Comparison of ENCODE assay signal across 9 cellular contexts in genomic region chr9:120936764-120937122, GRCh38. TPM values are rescaled to one million over a fixed set of nuclear protein-coding genes. Genes with fewer than 3 reads are reported as not detected.
DNase-seq lines count a peak whose midpoint lies in the region; ATAC-seq and TF ChIP-seq lines count a peak whose summit lies in the region.
"Had no signal": no experiment of that assay in that cellular context is flagged by ENCODE, and none has a peak within 500 bp of the region (broad histone marks: within the 10 kb centered on the region; RNA-seq: fewer than 3 reads in every experiment).

No MANE protein-coding gene starts in this region.

- peak; percentile 46 for TF ChIP-seq CTCF in natural killer cell (IDR thresholded peaks at IDR 0.05)

- H3K4me3 Mint-ChIP-seq in stimulated activated naive CD8-positive, alpha-beta T cell treated with anti-CD3 and anti-CD28 coated beads, Interleukin-15, Interleukin-2, amounts not matched to agents 100 ng/mL and 50 ng/mL, for 24 hours: peak overlapping the region; percentile 73
- peak overlapping the region; percentile 64 for H3K4me3 Mint-ChIP-seq in natural killer cell
- H3K4me3 Mint-ChIP-seq: neural progenitor cell had no signal

- peak overlapping the region; percentile 100 for H3K27ac Mint-ChIP-seq in stimulated activated naive CD8-positive, alpha-beta T cell treated with anti-CD3 and anti-CD28 coated beads, Interleukin-15, Interleukin-2, amounts not matched to agents 100 ng/mL and 50 ng/mL, for 24 hours
- H3K27ac Mint-ChIP-seq in natural killer cell: peak overlapping the region; percentile 68 to 72
- H3K27ac Mint-ChIP-seq: neural progenitor cell had no signal

- in situ Hi-C loops in ACHN (cut with HindIII; ENCODE audit: low pct_ligation_motif_present, low pct_unique_long_range_greater_than_20kb, low sequenced_read_pairs): no loop called here

- no peaks in the 10 kb centered on the region for H3K9me3 Mint-ChIP-seq in stimulated activated naive CD8-positive, alpha-beta T cell treated with anti-CD3 and anti-CD28 coated beads, Interleukin-15, Interleukin-2, amounts not matched to agents 100 ng/mL and 50 ng/mL, for 24 hours
- no peaks in the 10 kb centered on the region for H3K9me3 Mint-ChIP-seq in natural killer cell
- H3K9me3 Mint-ChIP-seq: neural progenitor cell had no signal

- no peaks in the 10 kb centered on the region for H3K36me3 Mint-ChIP-seq in stimulated activated naive CD8-positive, alpha-beta T cell treated with anti-CD3 and anti-CD28 coated beads, Interleukin-15, Interleukin-2, amounts not matched to agents 100 ng/mL and 50 ng/mL, for 24 hours (ENCODE audit: low read depth)
- no peaks in the 10 kb centered on the region for H3K36me3 Mint-ChIP-seq in natural killer cell
- H3K36me3 Mint-ChIP-seq: neural progenitor cell had no signal

- no peak for ATAC-seq in stimulated activated naive CD8-positive, alpha-beta T cell treated with anti-CD3 and anti-CD28 coated beads, Interleukin-15, Interleukin-2, amounts not matched to agents 100 U/mL and 50 U/mL, for 24 hours
- ATAC-seq in natural killer cell (no peak), GM19397 (IDR thresholded peaks at IDR 0.05; ENCODE audit: unreplicated experiment) (no peak)

- intact Hi-C loops in natural killer cell (cut with micrococcal nuclease): loop anchor here (1.0 to 5.0 kb wide), 5 partner anchors 59 to 317 kb away; partner anchors contain the start of genes FBXW2 and PHF19

- no peaks in the 10 kb centered on the region for H3K27me3 Mint-ChIP-seq in stimulated activated naive CD8-positive, alpha-beta T cell treated with anti-CD3 and anti-CD28 coated beads, Interleukin-15, Interleukin-2, amounts not matched to agents 100 ng/mL and 50 ng/mL, for 24 hours
- H3K27me3 Mint-ChIP-seq in natural killer cell (ENCODE audit: low read depth in 2 of 2): peaks cover 0 to 9% of the 10 kb centered on the region in 2 donors

- peaks cover 65% of the 10 kb centered on the region for H3K4me1 Mint-ChIP-seq in stimulated activated naive CD8-positive, alpha-beta T cell treated with anti-CD3 and anti-CD28 coated beads, Interleukin-15, Interleukin-2, amounts not matched to agents 100 ng/mL and 50 ng/mL, for 24 hours (ENCODE audit: low read depth)
- H3K4me1 Mint-ChIP-seq in natural killer cell: peaks cover 27 to 38% of the 10 kb centered on the region in 2 donors

- no peak for DNase-seq in stimulated activated naive CD8-positive, alpha-beta T cell treated with anti-CD3 and anti-CD28 coated beads, Interleukin-15, Interleukin-2, amounts not matched to agents 100 U/mL and 50 U/mL, for 24 hours
- DNase-seq in natural killer cell (no peak), GOT3 (lab: John Stamatoyannopoulos, UW) (no peak), ACHN (no peak), H4 (ENCODE audit: low spot score) (no peak)

- H3K27ac ChIP-seq in angular gyrus (ENCODE audit: low read depth, low read length): peak overlapping the region; percentile 93
- H3K27ac ChIP-seq: neural progenitor cell had no signal

RNA-seq across cellular contexts. Expression of gene TRAF1, which starts 10.1 kb away (rescaled TPM):
- total RNA-seq in natural killer cell: 10 to 100 TPM; 23.4 to 33.9 (median 30.5) TPM
- 0.21 TPM in 2 replicates for total RNA-seq in H4 (2014; rRNA removed; shearing (Covaris generic))

RNA-seq across cellular contexts. Expression of gene PHF19, which starts 59.8 kb away (rescaled TPM):
- 10 to 100 TPM; 34.1 to 54.0 (median 47.8) TPM for total RNA-seq in natural killer cell
- 52.7 and 66.6 TPM in 2 replicates for total RNA-seq in H4 (2014; rRNA removed; shearing (Covaris generic))

Comparison
In these comparisons a context has a peak if more than half of its experiments do, and no peak if none do; other contexts are left out.
1. RNA of gene TRAF1, which starts 10.1 kb away (total RNA-seq): 23.4 to 33.9 TPM in natural killer cell; 0.21 TPM in H4; every median in the first group is over 10 times any median in the second.